ENCODE assay signal across 8 cellular contexts in the genomic region with DNA sequence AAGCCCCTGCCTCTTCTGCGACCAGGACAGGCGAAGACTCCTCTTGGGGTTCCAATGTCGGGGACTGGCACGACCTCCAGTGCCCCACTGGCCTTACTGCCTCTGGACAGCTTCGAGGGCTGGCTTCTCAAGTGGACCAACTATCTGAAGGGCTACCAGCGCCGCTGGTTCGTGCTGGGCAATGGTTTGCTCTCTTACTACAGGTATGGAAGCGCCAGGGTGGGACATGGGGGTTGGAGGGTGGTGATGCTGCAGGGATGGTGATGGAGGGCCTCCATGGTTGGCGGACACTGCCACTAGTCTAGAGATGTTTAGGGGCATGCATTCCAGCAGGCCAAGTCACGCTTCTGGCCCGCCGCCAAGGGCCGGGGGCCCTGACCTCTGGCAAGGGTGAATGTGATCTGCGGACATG. TPM values are rescaled to one million over a fixed set of nuclear protein-coding genes. Genes with fewer than 3 reads are reported as not detected.
DNase-seq lines count a peak whose midpoint lies in the region; ATAC-seq and TF ChIP-seq lines count a peak whose summit lies in the region.

No MANE protein-coding gene starts in this region.

- H3K36me3 ChIP-seq in CD4-positive, CD25-positive, alpha-beta regulatory T cell (ENCODE audit: control insufficient read depth, insufficient read depth, low read length): no peaks in the 10 kb centered on the region
- no peaks in the 10 kb centered on the region for H3K36me3 ChIP-seq in ovary

- intact Hi-C loops in ovary (cut with DNase I): loop anchor here in 1 of 4 donors (10.0 kb wide), 1 partner anchor 61 kb away; a partner anchor contains a TSS

- ATAC-seq in CD4-positive, CD25-positive, alpha-beta regulatory T cell (ENCODE audit: low read depth in 2 of 2): no peak
- no peak for ATAC-seq in T-helper 17 cell

- H3K9me3 Mint-ChIP-seq in CD4-positive, CD25-positive, alpha-beta regulatory T cell: no peaks in the 10 kb centered on the region

- H3K27me3 ChIP-seq in CD4-positive, CD25-positive, alpha-beta regulatory T cell (ENCODE audit: control insufficient read depth, insufficient read depth, low read length): peaks cover 3% of the 10 kb centered on the region
- H3K27me3 ChIP-seq in ovary: no peaks in the 10 kb centered on the region

- DNase-seq in CD4-positive, CD25-positive, alpha-beta regulatory T cell: no peak
- DNase-seq in T-helper 17 cell (no peak), fibroblast of villous mesenchyme (ENCODE audit: low read depth) (no peak), ovary (peak in 4 of 5 donors; percentile 12 to 44 (median 40)), GM20000 (ENCODE audit: low spot score) (no peak), NCI-H69 (lab: John Stamatoyannopoulos, UW) (no peak), HK-2 (ENCODE audit: unreplicated experiment) (no peak), SKM-1 treated with dmso at 0.1 percent for 144 hours (lab: John Stamatoyannopoulos, UW; ENCODE audit: unreplicated experiment) (no peak)

- H3K9me3 ChIP-seq in CD4-positive, CD25-positive, alpha-beta regulatory T cell (ENCODE audit: control insufficient read depth in 2 of 2, low read length in 2 of 2): no peaks in the 10 kb centered on the region
- H3K9me3 ChIP-seq in T-helper 17 cell (ENCODE audit: control insufficient read depth, low read length, poor library complexity, severe bottlenecking) (no peaks in the 10 kb centered on the region), ovary (no peaks in the 10 kb centered on the region)

- H3K27ac ChIP-seq in CD4-positive, CD25-positive, alpha-beta regulatory T cell (ENCODE audit: insufficient read depth, low read length, poor library complexity, severe bottlenecking): no peak overlapping the region
- no peak overlapping the region for H3K27ac ChIP-seq in ovary

- TF ChIP-seq CTCF in fibroblast of villous mesenchyme (IDR thresholded peaks at IDR 0.05; ENCODE audit: insufficient read depth, low read depth, low read length) (no peak), ovary (IDR thresholded peaks at IDR 0.05) (no peak), GM20000 (IDR thresholded peaks at IDR 0.05; ENCODE audit: extremely low read depth, missing control alignments) (no peak)

- WGBS in ovary, 3 donors: 56 to 58% (median 58%) methylated on average over 15 of the region's 15 CpGs

- H3K27me3 Mint-ChIP-seq in CD4-positive, CD25-positive, alpha-beta regulatory T cell: peaks cover 5% of the 10 kb centered on the region
- H3K27me3 Mint-ChIP-seq in T-helper 17 cell: peaks cover 16% of the 10 kb centered on the region

- peak overlapping the region in 1 of 3 donors; percentile 31 for H3K27ac Mint-ChIP-seq in CD4-positive, CD25-positive, alpha-beta regulatory T cell
- no peak overlapping the region for H3K27ac Mint-ChIP-seq in T-helper 17 cell

- H3K36me3 Mint-ChIP-seq in CD4-positive, CD25-positive, alpha-beta regulatory T cell: no peaks in the 10 kb centered on the region
- H3K36me3 Mint-ChIP-seq in T-helper 17 cell (ENCODE audit: low read depth): peaks cover 2% of the 10 kb centered on the region

- H3K4me3 Mint-ChIP-seq in CD4-positive, CD25-positive, alpha-beta regulatory T cell: peak overlapping the region; percentile 79 to 93 (median 86)
- H3K4me3 Mint-ChIP-seq in T-helper 17 cell: peak overlapping the region; percentile 81

- TF ChIP-seq EP300 in ovary (IDR thresholded peaks at IDR 0.05): no peak

- no peak overlapping the region for H3K4me3 ChIP-seq in CD4-positive, CD25-positive, alpha-beta regulatory T cell (ENCODE audit: low read depth, low read length)
- peak overlapping the region; percentile 59 for H3K4me3 ChIP-seq in fibroblast of villous mesenchyme (ENCODE audit: low read depth, low read length)
- peak overlapping the region; percentile 55 for H3K4me3 ChIP-seq in ovary

- peaks cover 6% of the 10 kb centered on the region for H3K4me1 ChIP-seq in CD4-positive, CD25-positive, alpha-beta regulatory T cell (ENCODE audit: control insufficient read depth, insufficient read depth, low read length, poor library complexity, severe bottlenecking)
- peaks cover 13% of the 10 kb centered on the region for H3K4me1 ChIP-seq in ovary (ENCODE audit: insufficient read depth)

- H3K4me1 Mint-ChIP-seq in CD4-positive, CD25-positive, alpha-beta regulatory T cell: peaks cover 0 to 27% (median 18%) of the 10 kb centered on the region in 4 donors
- peaks cover 6% of the 10 kb centered on the region for H3K4me1 Mint-ChIP-seq in T-helper 17 cell

- TF ChIP-seq POLR2A in ovary (IDR thresholded peaks at IDR 0.05): no peak

RNA-seq across cellular contexts. Expression of a gene that starts 0.7 kb away (rescaled TPM):
- 9.9 TPM for total RNA-seq in CD4-positive, CD25-positive, alpha-beta regulatory T cell
- 1 to 10 TPM in 2 of 4 donors, under 1 TPM in 2; 0.86 to 1.9 (median 1.3) TPM for polyA plus RNA-seq in CD4-positive, CD25-positive, alpha-beta regulatory T cell
- total RNA-seq in T-helper 17 cell (1 to 10 TPM; 1.1 to 9.4 TPM), fibroblast of villous mesenchyme (0.43 and 0.97 TPM in 2 replicates), ovary (1 to 10 TPM; 1.4 to 5.1 (median 1.4) TPM)
- polyA plus RNA-seq in ovary: 1 to 10 TPM; 1.3 to 3.3 TPM

RNA-seq across cellular contexts. Expression of a gene that starts 27.7 kb away (rescaled TPM):
- 15.5 TPM for total RNA-seq in CD4-positive, CD25-positive, alpha-beta regulatory T cell
- 10 to 100 TPM; 11.4 to 20.2 (median 12.8) TPM for polyA plus RNA-seq in CD4-positive, CD25-positive, alpha-beta regulatory T cell
- total RNA-seq in T-helper 17 cell (10 to 100 TPM; 10.3 to 11.0 TPM), fibroblast of villous mesenchyme (5.5 and 10.4 TPM in 2 replicates), ovary (10 to 100 TPM in 1 of 7 donors, 1 to 10 TPM in 6; 3.3 to 18.5 (median 5.7) TPM)
- polyA plus RNA-seq in ovary: 1 to 10 TPM; 3.7 to 5.9 TPM

RNA-seq across cellular contexts. Expression of a gene that starts 59.8 kb away (rescaled TPM):
- total RNA-seq in CD4-positive, CD25-positive, alpha-beta regulatory T cell: 14.5 TPM
- 1 to 10 TPM; 1.9 to 7.0 (median 4.1) TPM for polyA plus RNA-seq in CD4-positive, CD25-positive, alpha-beta regulatory T cell
- total RNA-seq in T-helper 17 cell: 1 to 10 TPM; 3.8 to 5.7 TPM
- total RNA-seq in fibroblast of villous mesenchyme: 8.2 and 9.3 TPM in 2 replicates
- 1 to 10 TPM; 3.1 to 6.7 (median 3.7) TPM for total RNA-seq in ovary
- 1 to 10 TPM in 1 of 2 donors, under 1 TPM in 1; 0.90 to 3.0 TPM for polyA plus RNA-seq in ovary

Comparison
In these comparisons a context has a peak if more than half of its experiments do, and no peak if none do; other contexts are left out.
1. DNase-seq: peak in ovary (4 of 5); none in CD4-positive, CD25-positive, alpha-beta regulatory T cell (0 of 3), T-helper 17 cell (0 of 3), fibroblast of villous mesenchyme (single experiment), GM20000 (single experiment), NCI-H69 (single experiment), HK-2 (single experiment) and SKM-1 treated with dmso at 0.1 percent for 144 hours (single experiment).